In the genomic region with DNA sequence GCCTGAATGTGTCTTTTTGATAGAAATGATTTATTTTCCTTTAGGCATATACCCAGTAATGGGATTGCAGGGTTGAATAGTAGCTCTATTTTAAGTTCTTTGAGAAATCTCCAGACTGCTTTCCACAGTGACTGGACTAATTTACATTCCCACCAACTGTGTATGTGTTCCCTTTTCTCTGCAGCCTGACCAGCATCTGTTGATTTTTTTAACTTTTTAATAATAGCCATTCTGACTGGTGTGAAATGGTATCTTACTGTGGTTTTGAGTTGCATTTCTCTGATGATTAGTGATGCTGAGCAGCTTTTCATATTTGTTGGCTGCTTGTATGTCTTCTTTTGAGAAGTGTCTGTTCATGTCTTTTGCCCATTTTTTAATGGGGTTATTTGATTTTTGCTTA, we compare ENCODE assay signal across 1 cellular context. TPM values are rescaled to one million over a fixed set of nuclear protein-coding genes. Genes with fewer than 3 reads are reported as not detected.
"Had no signal": no experiment of that assay in that cellular context is flagged by ENCODE, and none has a peak within 500 bp of the region (broad histone marks: within the 10 kb centered on the region; RNA-seq: fewer than 3 reads in every experiment).

No MANE protein-coding gene starts in this region.

RNA-seq across cellular contexts. Expression of gene ANGPTL2, which starts 24.4 kb away (rescaled TPM):
- total RNA-seq: naive thymus-derived CD8-positive, alpha-beta T cell had no signal
- polyA plus RNA-seq: naive thymus-derived CD8-positive, alpha-beta T cell had no signal
